ENCODE assay signal across 8 cellular contexts in the genomic region with DNA sequence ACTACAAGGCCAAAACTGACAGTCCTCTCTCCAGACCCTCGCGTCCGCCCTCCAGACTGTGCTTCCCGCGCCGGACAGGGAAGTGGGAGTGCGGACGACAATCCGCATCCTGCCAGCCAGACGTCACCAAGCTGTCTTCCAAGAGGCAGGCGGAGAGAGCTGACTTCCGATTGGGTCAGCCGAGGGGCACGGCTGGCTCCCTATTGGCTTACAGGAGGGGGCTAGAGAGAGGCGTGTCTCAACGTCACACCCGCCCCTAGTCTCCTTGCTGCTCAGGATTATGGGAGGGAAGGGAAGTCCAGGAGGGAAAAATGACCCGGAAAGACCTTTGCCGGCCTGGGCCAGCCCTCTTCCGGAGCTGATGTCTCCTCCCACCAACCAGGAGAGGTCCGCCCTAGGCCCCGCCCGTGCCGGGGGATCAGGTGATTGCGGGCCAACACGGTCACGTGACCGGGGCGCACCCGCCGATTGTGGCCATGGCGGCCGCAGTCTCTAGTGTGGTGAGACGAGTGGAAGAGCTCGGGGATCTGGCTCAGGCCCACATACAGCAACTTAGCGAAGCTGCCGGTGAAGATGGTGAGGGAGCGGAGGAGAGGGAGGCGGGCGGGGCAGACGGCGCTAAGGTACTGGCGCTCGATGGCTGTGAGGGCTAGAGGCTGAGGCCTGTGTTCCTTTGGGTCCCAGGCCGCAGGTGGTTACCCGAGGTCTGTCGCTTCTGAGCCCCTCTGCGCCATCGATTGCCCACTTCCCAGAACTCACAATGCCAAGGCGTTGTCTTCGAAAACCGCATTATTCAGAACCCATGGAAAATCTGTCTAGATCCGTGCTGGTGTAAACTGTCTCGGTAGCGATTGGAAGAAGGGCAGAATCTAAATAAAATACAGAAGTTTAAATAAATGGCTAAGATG. TPM values are rescaled to one million over a fixed set of nuclear protein-coding genes. Genes with fewer than 3 reads are reported as not detected.
A peak's percentile ranks its signal among the peaks of the same experiment; 100 is the strongest.
DNase-seq lines count a peak whose midpoint lies in the region; ATAC-seq and TF ChIP-seq lines count a peak whose summit lies in the region.

TSS of gene RIMOC1 (plus strand) at position 453 of the 908 bp plus-strand sequence. CDS start at position 477, 24 bp downstream.

- in situ Hi-C loops in GM23248 (cut with MboI): no loop called here

- H3K27me3 Mint-ChIP-seq in activated T-helper 1 cell treated with anti-CD3 and anti-CD28 coated beads, Interleukin-12 subunit alpha, Interleukin-12 subunit beta, Interleukin-2, Interleukin-4 antibody, amounts not matched to agents 30 ng/mL and 10 ng/mL and 1 ng/mL, durations not matched to agents 14 hours and 24 hours and 36 hours (ENCODE audit: insufficient read depth): peaks cover 10% of the 10 kb centered on the region

- H3K9me2 ChIP-seq in GM23248 (ENCODE audit: insufficient read depth): no peaks in the 10 kb centered on the region; the same call in 1 of the 2 replicates

- H3K4me3 ChIP-seq in DND-41 (ENCODE audit: low read depth in 1 of 2, low read length in 2 of 2) (peak within 1 kb of the TSS; percentile 68 to 82), GM23248 (peak within 1 kb of the TSS; percentile 95), esophagus squamous epithelium (peak within 1 kb of the TSS; percentile 79 to 97 (median 88))

- peaks cover 32% of the 10 kb centered on the region for H3K4me1 ChIP-seq in DND-41 (ENCODE audit: insufficient read depth, low read length)
- H3K4me1 ChIP-seq in GM23248 (ENCODE audit: insufficient read depth): peaks cover 42% of the 10 kb centered on the region
- H3K4me1 ChIP-seq in esophagus squamous epithelium: peaks cover 0 to 32% (median 12%) of the 10 kb centered on the region in 3 donors

- TF ChIP-seq CTCF in DND-41 (IDR thresholded peaks at IDR 0.05; ENCODE audit: borderline replicate concordance, extremely low read depth, low read length, poor library complexity, severe bottlenecking): no peak
- peak in 1 of 6 experiments; percentile 30 for TF ChIP-seq CTCF in esophagus squamous epithelium (IDR thresholded peaks at IDR 0.05)

- intact Hi-C loops in activated T-helper 1 cell treated with anti-CD3 and anti-CD28 coated beads, Interleukin-12 subunit alpha, Interleukin-12 subunit beta, Interleukin-2, Interleukin-4 antibody, amounts not matched to agents 30 ng/mL and 10 ng/mL and 1 ng/mL, durations not matched to agents 14 hours and 24 hours and 36 hours (cut with micrococcal nuclease): loop anchor here (1.0 to 10.0 kb wide), 9 partner anchors 11 to 1611 kb away; partner anchors contain the start of genes C5orf34, FBXO4, HMGCS1 and OXCT1
- intact Hi-C loops in esophagus squamous epithelium (cut with DNase I): no loop called here

- DNase-seq in DND-41 (peak; percentile 99), GM23248 (peak; percentile 100), Kasumi-1 (lab: John Stamatoyannopoulos, UW) (peak; percentile 99 to 100), RPMI7951 (ENCODE audit: low read depth) (peak; percentile 99), esophagus squamous epithelium (lab: John Stamatoyannopoulos, UW) (peak; percentile 95), myocyte (ENCODE audit: low read depth) (peak; percentile 100)
- peak; percentile 98 for DNase-seq in activated T-helper 1 cell treated with anti-CD3 and anti-CD28 coated beads, Interleukin-12 subunit alpha, Interleukin-12 subunit beta, Interleukin-2, Interleukin-4 antibody, amounts not matched to agents 30 ng/mL and 10 ng/mL and 1 ng/mL, durations not matched to agents 14 hours and 24 hours and 36 hours (ENCODE audit: low spot score)
- DNase-seq in stimulated activated CD8-positive, alpha-beta memory T cell treated with anti-CD3 and anti-CD28 coated beads, Interleukin-7, amount 100 ng/mL, for 48 hours (ENCODE audit: extremely low read depth in 1 of 2, low read depth in 1 of 2): peak; percentile 97

- peak within 1 kb of the TSS; percentile 82 for H3K4me2 ChIP-seq in DND-41 (ENCODE audit: insufficient read depth, low read length)
- peak within 1 kb of the TSS; percentile 96 for H3K4me2 ChIP-seq in GM23248 (ENCODE audit: unreplicated experiment)

- H3K4me3 Mint-ChIP-seq in activated T-helper 1 cell treated with anti-CD3 and anti-CD28 coated beads, Interleukin-12 subunit alpha, Interleukin-12 subunit beta, Interleukin-2, Interleukin-4 antibody, amounts not matched to agents 30 ng/mL and 10 ng/mL and 1 ng/mL, durations not matched to agents 14 hours and 24 hours and 36 hours: peak within 1 kb of the TSS; percentile 99

- 1% methylated on average over 51 to 55 of the region's 55 CpGs for WGBS in GM23248 (ENCODE audit: low coverage in 1 of 2, low lambda C conversion rate in 2 of 2, missing lambda C conversion rate in 2 of 2), 2 experiments
- WGBS in esophagus squamous epithelium, 2 donors: 0 to 1% methylated on average over 21 to 46 of the region's 55 CpGs

- H3K79me2 ChIP-seq in DND-41 (ENCODE audit: insufficient read depth, low read length): peaks cover 40% of the 10 kb centered on the region
- H3K79me2 ChIP-seq in GM23248 (ENCODE audit: insufficient read depth): peaks cover 35% of the 10 kb centered on the region

- H3K36me3 Mint-ChIP-seq in activated T-helper 1 cell treated with anti-CD3 and anti-CD28 coated beads, Interleukin-12 subunit alpha, Interleukin-12 subunit beta, Interleukin-2, Interleukin-4 antibody, amounts not matched to agents 30 ng/mL and 10 ng/mL and 1 ng/mL, durations not matched to agents 14 hours and 24 hours and 36 hours (ENCODE audit: low read depth): peaks cover 17% of the 10 kb centered on the region

- H3K36me3 ChIP-seq in DND-41 (ENCODE audit: insufficient read depth, low read length) (peaks cover 28% of the 10 kb centered on the region), GM23248 (ENCODE audit: low read depth) (peaks cover 14% of the 10 kb centered on the region), esophagus squamous epithelium (peaks cover 0 to 17% (median 14%) of the 10 kb centered on the region in 3 donors)

- peaks cover 54% of the 10 kb centered on the region for H3K4me1 Mint-ChIP-seq in activated T-helper 1 cell treated with anti-CD3 and anti-CD28 coated beads, Interleukin-12 subunit alpha, Interleukin-12 subunit beta, Interleukin-2, Interleukin-4 antibody, amounts not matched to agents 30 ng/mL and 10 ng/mL and 1 ng/mL, durations not matched to agents 14 hours and 24 hours and 36 hours (ENCODE audit: low read depth)

- peak; percentile 98 for ATAC-seq in DND-41 (ENCODE audit: insufficient read depth, low read depth)

- H3K27ac Mint-ChIP-seq in activated T-helper 1 cell treated with anti-CD3 and anti-CD28 coated beads, Interleukin-12 subunit alpha, Interleukin-12 subunit beta, Interleukin-2, Interleukin-4 antibody, amounts not matched to agents 30 ng/mL and 10 ng/mL and 1 ng/mL, durations not matched to agents 14 hours and 24 hours and 36 hours: peak within 1 kb of the TSS; percentile 100

- peak within 1 kb of the TSS; percentile 83 for H2AFZ ChIP-seq in DND-41 (ENCODE audit: low read depth, low read length)
- H2AFZ ChIP-seq in GM23248: peak within 1 kb of the TSS; percentile 95

- H3F3A ChIP-seq in GM23248 (ENCODE audit: insufficient read depth): peaks cover 23% of the 10 kb centered on the region

- H3K27me3 ChIP-seq in DND-41 (ENCODE audit: insufficient read depth, low read length, poor library complexity): no peaks in the 10 kb centered on the region
- H3K27me3 ChIP-seq in GM23248 (replicated peaks; ENCODE audit: insufficient read depth): no peaks in the 10 kb centered on the region
- H3K27me3 ChIP-seq in esophagus squamous epithelium: peaks cover 0 to 9% (median 0%) of the 10 kb centered on the region in 4 donors

- TF ChIP-seq POLR2A in esophagus squamous epithelium (IDR thresholded peaks at IDR 0.05): peak in 3 of 4 donors; percentile 77 to 85 (median 79)

- H3K9ac ChIP-seq in DND-41 (ENCODE audit: low read depth, low read length) (peak within 1 kb of the TSS; percentile 70), GM23248 (peak within 1 kb of the TSS; percentile 96)

- H3K9me3 ChIP-seq in DND-41 (ENCODE audit: insufficient read depth, low read length, severe bottlenecking): no peaks in the 10 kb centered on the region
- no peaks in the 10 kb centered on the region for H3K9me3 ChIP-seq in GM23248 (ENCODE audit: low read depth)
- H3K9me3 ChIP-seq in esophagus squamous epithelium: no peaks in the 10 kb centered on the region

- peaks cover 2% of the 10 kb centered on the region; the same call in 1 of the 2 replicates for H4K20me1 ChIP-seq in DND-41 (ENCODE audit: insufficient read depth, low read length)
- no peaks in the 10 kb centered on the region; the same call in 1 of the 2 replicates for H4K20me1 ChIP-seq in GM23248 (ENCODE audit: insufficient read depth)

- peak within 1 kb of the TSS; percentile 81 for H3K27ac ChIP-seq in DND-41 (ENCODE audit: low read length)
- peak within 1 kb of the TSS; percentile 79 for H3K27ac ChIP-seq in GM23248
- peak within 1 kb of the TSS; percentile 94 to 97 (median 96) for H3K27ac ChIP-seq in esophagus squamous epithelium

- no peaks in the 10 kb centered on the region for H3K9me3 Mint-ChIP-seq in activated T-helper 1 cell treated with anti-CD3 and anti-CD28 coated beads, Interleukin-12 subunit alpha, Interleukin-12 subunit beta, Interleukin-2, Interleukin-4 antibody, amounts not matched to agents 30 ng/mL and 10 ng/mL and 1 ng/mL, durations not matched to agents 14 hours and 24 hours and 36 hours

RNA-seq across cellular contexts. Expression of gene RIMOC1, which starts in this region (rescaled TPM):
- 18.2 and 20.4 TPM in 2 replicates for total RNA-seq in GM23248 (2014; rRNA removed; shearing (Covaris generic))
- 17.0 and 20.5 TPM in 2 replicates for polyA plus RNA-seq in GM23248 (2016; fragmentation: Nextera tagmentation; extraction: Ambion mirVana)
- 15.1 and 20.1 TPM in 2 replicates for total RNA-seq in RPMI7951 (2014; rRNA removed; shearing (Covaris generic))
- total RNA-seq in activated T-helper 1 cell treated with anti-CD3 and anti-CD28 coated beads, Interleukin-12 subunit alpha, Interleukin-12 subunit beta, Interleukin-2, Interleukin-4 antibody, amounts not matched to agents 30 ng/mL and 10 ng/mL and 1 ng/mL, durations not matched to agents 14 hours and 24 hours and 36 hours: 28.0 and 29.0 TPM in 2 replicates
- 10 to 100 TPM; 11.9 to 16.4 (median 14.2) TPM for total RNA-seq in esophagus squamous epithelium
- total RNA-seq in myocyte: 17.1 and 23.4 TPM in 2 replicates
- polyA plus RNA-seq in myocyte (2012): 9.1 TPM

Comparison
In these comparisons a context has a peak if more than half of its experiments do, and no peak if none do; other contexts are left out.
1. Peak in every context shown above with its lines: DNase-seq, ATAC-seq, H3K4me3 ChIP-seq and H3K27ac ChIP-seq.